Comparison of ENCODE assay signal across 12 cellular contexts in the genomic region with DNA sequence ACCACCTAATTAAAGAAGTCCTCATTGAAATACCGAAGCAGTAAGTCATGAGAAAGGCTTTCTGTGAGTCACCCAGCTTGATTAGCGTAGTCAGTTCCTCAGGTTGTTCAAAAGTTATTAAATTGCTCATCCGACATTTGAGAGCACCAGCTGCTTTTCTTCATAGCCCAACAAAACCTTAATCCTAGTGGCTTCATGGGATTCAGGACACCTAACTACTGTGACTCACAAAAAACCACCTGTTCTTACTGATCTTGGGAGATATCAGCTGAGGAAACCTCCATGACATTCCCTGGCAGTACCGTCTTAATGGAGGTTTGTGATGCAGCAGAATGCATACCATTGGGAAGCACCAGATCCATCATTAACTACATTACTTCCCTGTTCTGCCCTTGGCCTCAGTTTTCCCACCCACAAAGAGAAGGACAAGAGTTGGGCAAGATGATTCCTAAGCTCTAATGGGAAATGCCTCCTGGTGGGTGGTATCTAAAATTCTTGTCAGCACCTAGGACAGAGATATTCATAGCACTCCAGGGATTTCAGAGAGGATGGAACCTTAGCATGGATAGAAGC.
DNase-seq lines count a peak whose midpoint lies in the region; ATAC-seq, FAIRE-seq and TF ChIP-seq lines count a peak whose summit lies in the region.
"Had no signal": no experiment of that assay in that cellular context is flagged by ENCODE, and none has a peak within 500 bp of the region (broad histone marks: within the 10 kb centered on the region; RNA-seq: fewer than 3 reads in every experiment).

No MANE protein-coding gene starts in this region.

- H3K9me3 Mint-ChIP-seq in activated CD4-positive, alpha-beta memory T cell treated with anti-CD3 and anti-CD28 coated beads for 36 hours = no peaks in the 10 kb centered on the region

- no peak overlapping the region for H4K91ac ChIP-seq in trophoblast cell (ENCODE audit: low read depth, low read length)

- H3K4me3 ChIP-seq in endothelial cell of umbilical vein (replicated peaks in 1 of 3; ENCODE audit: insufficient read depth in 1 of 3, low read depth in 1 of 3, low read length in 3 of 3) (no peak overlapping the region), trophoblast cell (ENCODE audit: low read depth, low read length) (no peak overlapping the region), coronary artery (no peak overlapping the region)

- H3K27ac ChIP-seq in endothelial cell of umbilical vein (ENCODE audit: insufficient read depth, low read depth, low read length) (no peak overlapping the region), trophoblast cell (ENCODE audit: low read depth, low read length) (no peak overlapping the region), coronary artery (no peak overlapping the region)
- H3K27ac ChIP-seq: VCaP had no signal

- POLR2A ChIA-PET in endothelial cell of umbilical vein (lab: Charles Lee) = no interaction called here
- POLR2A ChIA-PET in activated CD4-positive, alpha-beta memory T cell treated with anti-CD3 and anti-CD28 coated beads for 36 hours (lab: Charles Lee) = no interaction called here

- no peak overlapping the region for H2BK120ac ChIP-seq in trophoblast cell (ENCODE audit: insufficient read depth, low read length, poor library complexity)

- H3K4me3 Mint-ChIP-seq in activated CD4-positive, alpha-beta memory T cell treated with anti-CD3 and anti-CD28 coated beads for 36 hours = no peak overlapping the region

- TF ChIP-seq POLR2A in endothelial cell of umbilical vein (IDR thresholded peaks at IDR 0.05; ENCODE audit: low read depth, low read length) = no peak

- no peaks in the 10 kb centered on the region for H3K27me3 Mint-ChIP-seq in activated CD4-positive, alpha-beta memory T cell treated with anti-CD3 and anti-CD28 coated beads for 36 hours

- H3K27ac Mint-ChIP-seq in activated CD4-positive, alpha-beta memory T cell treated with anti-CD3 and anti-CD28 coated beads for 36 hours = no peak overlapping the region

- no peak overlapping the region for H2BK5ac ChIP-seq in trophoblast cell (ENCODE audit: low read depth, low read length, poor library complexity)

- H3K4me1 ChIP-seq in endothelial cell of umbilical vein (ENCODE audit: control insufficient read depth, extremely low read depth, insufficient read depth, low read length) (no peaks in the 10 kb centered on the region), trophoblast cell (ENCODE audit: control insufficient read depth in 1 of 2, insufficient read depth in 2 of 2, low read length in 2 of 2) (no peaks in the 10 kb centered on the region)

- H3K79me1 ChIP-seq in trophoblast cell (ENCODE audit: low read length) = no peaks in the 10 kb centered on the region

- H3K14ac ChIP-seq in trophoblast cell (ENCODE audit: low read length) = no peak overlapping the region

- H3K79me2 ChIP-seq in endothelial cell of umbilical vein (ENCODE audit: control insufficient read depth, insufficient read depth, low read length) (no peaks in the 10 kb centered on the region), trophoblast cell (ENCODE audit: control insufficient read depth, insufficient read depth, low read length, poor library complexity) (no peaks in the 10 kb centered on the region)

- no peak for ATAC-seq in HG03280 (IDR thresholded peaks at IDR 0.05; ENCODE audit: unreplicated experiment)

- CTCF ChIA-PET in endothelial cell of umbilical vein (lab: Charles Lee) = interaction anchor here (1.0 to 1.3 kb wide), 3 partner anchors 8 to 505 kb away, joined by 3 to 6 read pairs (median 4); no protein-coding TSS in a partner anchor
- CTCF ChIA-PET in activated CD4-positive, alpha-beta memory T cell treated with anti-CD3 and anti-CD28 coated beads for 36 hours (lab: Charles Lee) = interaction anchor here (1.1 to 1.9 kb wide), 2 partner anchors 9 to 10 kb away, joined by 3 to 9 read pairs; no protein-coding TSS in a partner anchor

- intact Hi-C loops in endothelial cell of umbilical vein (cut with micrococcal nuclease) = no loop called here
- intact Hi-C loops in activated CD4-positive, alpha-beta memory T cell treated with anti-CD3 and anti-CD28 coated beads for 36 hours (cut with micrococcal nuclease) = no loop called here

- no peak overlapping the region for H3K9ac ChIP-seq in endothelial cell of umbilical vein (replicated peaks; ENCODE audit: extremely low read depth, insufficient read depth, low read length)
- no peak overlapping the region for H3K9ac ChIP-seq in trophoblast cell (ENCODE audit: low read length)

- no peaks in the 10 kb centered on the region for H3K27me3 ChIP-seq in endothelial cell of umbilical vein (ENCODE audit: control insufficient read depth in 2 of 2, insufficient read depth in 2 of 2, low read length in 2 of 2)
- no peaks in the 10 kb centered on the region for H3K27me3 ChIP-seq in trophoblast cell (ENCODE audit: insufficient read depth, low read length)

- H4K20me1 ChIP-seq in endothelial cell of umbilical vein (replicated peaks; ENCODE audit: control insufficient read depth, extremely low read depth, insufficient read depth, low read length) = no peaks in the 10 kb centered on the region

- DNase-seq in GM04503 (ENCODE audit: low read depth) = peak; percentile 53
- DNase-seq in RKO (ENCODE audit: low spot score) = peak; percentile 43
- DNase-seq in endothelial cell of umbilical vein (ENCODE audit: low read depth, low spot score) = peak; percentile 6
- peak; percentile 41 to 49 for DNase-seq in trophoblast cell
- no peak for DNase-seq in coronary artery (ENCODE audit: low spot score)
- no peak for DNase-seq in HUDEP-2 (lab: John Stamatoyannopoulos, UW; ENCODE audit: unreplicated experiment in 76 of 76)
- DNase-seq in activated CD4-positive, alpha-beta memory T cell treated with anti-CD3 and anti-CD28 coated beads for 36 hours = no peak
- DNase-seq: cerebellar nuclear complex, retina had no signal

- H3K9me3 ChIP-seq in endothelial cell of umbilical vein (replicated peaks; ENCODE audit: control insufficient read depth, insufficient read depth, low read length) (no peaks in the 10 kb centered on the region), trophoblast cell (ENCODE audit: insufficient read depth, low read depth, low read length) (no peaks in the 10 kb centered on the region)

- no peak for FAIRE-seq in endothelial cell of umbilical vein (lab: Jason Lieb, UNC)
- FAIRE-seq: GM18507 had no signal

- no peaks in the 10 kb centered on the region for H3K9me1 ChIP-seq in endothelial cell of umbilical vein (replicated peaks; ENCODE audit: control insufficient read depth, extremely low read depth, insufficient read depth, low read length)

- no peak for TF ChIP-seq CTCF in endothelial cell of umbilical vein (IDR thresholded peaks at IDR 0.05; ENCODE audit: extremely low read depth in 1 of 2, insufficient read depth in 1 of 2, low read depth in 1 of 2, low read length in 2 of 2)
- no peak for TF ChIP-seq CTCF in coronary artery (IDR thresholded peaks at IDR 0.05)

- no peaks in the 10 kb centered on the region for H3K36me3 Mint-ChIP-seq in activated CD4-positive, alpha-beta memory T cell treated with anti-CD3 and anti-CD28 coated beads for 36 hours

- no peaks in the 10 kb centered on the region for H3K36me3 ChIP-seq in endothelial cell of umbilical vein (ENCODE audit: control insufficient read depth in 2 of 2, extremely low read depth in 1 of 2, insufficient read depth in 2 of 2, low read length in 2 of 2)
- H3K36me3 ChIP-seq in trophoblast cell (ENCODE audit: control insufficient read depth in 1 of 2, insufficient read depth in 2 of 2, low read length in 2 of 2) = no peaks in the 10 kb centered on the region

- dilution Hi-C loops in endothelial cell of umbilical vein (cut with MboI; ENCODE audit: extremely low pct_ligation_motif_present, low sequenced_read_pairs) = loop anchor here (10.0 kb wide), 1 partner anchor 507 kb away; no protein-coding TSS in a partner anchor

- H3K4me1 Mint-ChIP-seq in activated CD4-positive, alpha-beta memory T cell treated with anti-CD3 and anti-CD28 coated beads for 36 hours (ENCODE audit: low read depth) = no peaks in the 10 kb centered on the region

- H3K4ac ChIP-seq in trophoblast cell (ENCODE audit: low read depth, low read length) = no peak overlapping the region

- no peak overlapping the region for H2BK12ac ChIP-seq in trophoblast cell (ENCODE audit: low read length)

- no peak overlapping the region for H2AFZ ChIP-seq in endothelial cell of umbilical vein (ENCODE audit: low read depth, low read length)
- no peak overlapping the region for H2AFZ ChIP-seq in trophoblast cell (ENCODE audit: insufficient read depth, low read length, poor library complexity)

- H4K12ac ChIP-seq in trophoblast cell (ENCODE audit: low read depth, low read length) = no peak overlapping the region

- H3K4me2 ChIP-seq in endothelial cell of umbilical vein (ENCODE audit: insufficient read depth, low read length) = no peak overlapping the region
- no peak overlapping the region for H3K4me2 ChIP-seq in trophoblast cell (ENCODE audit: low read length)

- no peak overlapping the region for H2AK5ac ChIP-seq in trophoblast cell (ENCODE audit: low read length)

- WGBS in trophoblast cell (ENCODE audit: extremely low coverage, insufficient coverage, insufficient read length) = no CpG with 5 or more reads among the region's 4 CpGs

- H3K18ac ChIP-seq in trophoblast cell (ENCODE audit: low read length) = no peak overlapping the region

- no TSS peak for BruUV-seq in endothelial cell of umbilical vein (replicated peaks; lab: Mats Ljungman, UMichigan)

- H4K8ac ChIP-seq in trophoblast cell (ENCODE audit: low read depth, low read length) = no peak overlapping the region

- H3K23ac ChIP-seq in trophoblast cell (ENCODE audit: low read length) = no peak overlapping the region

TF ChIP-seq in endothelial cell of umbilical vein, 7 proteins besides CTCF, POLR2A, EP300 and RAD21:
- no peak for TF ChIP-seq MYC (IDR thresholded peaks at IDR 0.05; ENCODE audit: low read depth, low read length)
- no peak for TF ChIP-seq JUN (IDR thresholded peaks at IDR 0.05; ENCODE audit: borderline replicate concordance, insufficient read depth, insufficient read length, low read depth)
- TF ChIP-seq GATA2 (IDR thresholded peaks at IDR 0.05; ENCODE audit: insufficient read depth, insufficient read length, low read depth, low read length) = no peak
- TF ChIP-seq, protein P1, sequence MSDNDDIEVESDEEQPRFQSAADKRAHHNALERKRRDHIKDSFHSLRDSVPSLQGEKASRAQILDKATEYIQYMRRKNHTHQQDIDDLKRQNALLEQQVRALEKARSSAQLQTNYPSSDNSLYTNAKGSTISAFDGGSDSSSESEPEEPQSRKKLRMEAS (IDR thresholded peaks at IDR 0.05; ENCODE audit: insufficient read depth, insufficient read length) = no peak
- no peak for TF ChIP-seq FOS (IDR thresholded peaks at IDR 0.05; ENCODE audit: borderline replicate concordance, insufficient read depth, low read length)
- TF ChIP-seq POLR2AphosphoS5 (IDR thresholded peaks at IDR 0.05; ENCODE audit: insufficient read depth, low read depth, low read length) = no peak
- TF ChIP-seq EZH2 (IDR thresholded peaks at IDR 0.05; ENCODE audit: borderline replicate concordance, low read depth, low read length, severe bottlenecking) = no peak

Comparison
In these comparisons a context has a peak if more than half of its experiments do, and no peak if none do; other contexts are left out.
1. DNase-seq: peak in GM04503 (single experiment), RKO (single experiment), endothelial cell of umbilical vein (single experiment) and trophoblast cell (2 of 2); none in coronary artery (single experiment), HUDEP-2 (0 of 76) and activated CD4-positive, alpha-beta memory T cell treated with anti-CD3 and anti-CD28 coated beads for 36 hours (single experiment).